Comparison of ENCODE assay signal across 1 cellular context in the genomic region with DNA sequence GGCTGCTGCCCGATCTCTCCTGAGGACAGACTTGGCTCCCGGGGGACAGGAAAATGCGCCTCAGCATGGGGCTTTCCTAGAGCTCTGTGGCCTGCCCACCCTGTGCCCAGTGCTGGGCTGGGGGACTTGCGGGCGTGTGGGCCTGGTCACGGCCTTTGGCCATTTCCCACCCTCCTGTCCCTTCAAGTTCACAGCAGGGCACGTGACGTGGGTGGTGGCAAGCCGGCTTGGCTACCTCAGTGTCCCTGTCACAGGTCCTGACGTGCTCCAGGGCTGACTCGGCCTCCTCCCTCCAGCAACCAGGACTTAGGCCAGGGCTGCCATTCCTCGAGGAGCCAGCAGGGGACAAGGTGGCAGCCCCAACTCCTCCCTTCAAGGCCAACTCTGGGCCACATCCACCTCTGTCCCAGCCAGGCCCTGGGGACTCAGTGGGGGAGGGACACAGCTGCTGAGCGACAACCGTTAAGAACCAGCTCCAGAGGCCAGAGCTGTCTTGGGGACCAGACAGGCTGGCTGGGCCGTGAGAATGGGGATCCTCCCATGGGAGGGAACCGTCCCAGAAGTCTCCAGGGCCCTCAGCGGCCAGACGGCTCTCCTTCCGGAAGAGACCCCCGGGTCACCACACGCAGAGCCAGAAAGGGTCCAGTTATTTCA.
A peak's percentile ranks its signal among the peaks of the same experiment; 100 is the strongest.
TF ChIP-seq lines count a peak whose summit lies in the region.

No MANE protein-coding gene starts in this region.

TF ChIP-seq in K562, 482 proteins besides CTCF, POLR2A, EP300 and RAD21 (continued from another document and continues in another):
- TF ChIP-seq, protein P1, sequence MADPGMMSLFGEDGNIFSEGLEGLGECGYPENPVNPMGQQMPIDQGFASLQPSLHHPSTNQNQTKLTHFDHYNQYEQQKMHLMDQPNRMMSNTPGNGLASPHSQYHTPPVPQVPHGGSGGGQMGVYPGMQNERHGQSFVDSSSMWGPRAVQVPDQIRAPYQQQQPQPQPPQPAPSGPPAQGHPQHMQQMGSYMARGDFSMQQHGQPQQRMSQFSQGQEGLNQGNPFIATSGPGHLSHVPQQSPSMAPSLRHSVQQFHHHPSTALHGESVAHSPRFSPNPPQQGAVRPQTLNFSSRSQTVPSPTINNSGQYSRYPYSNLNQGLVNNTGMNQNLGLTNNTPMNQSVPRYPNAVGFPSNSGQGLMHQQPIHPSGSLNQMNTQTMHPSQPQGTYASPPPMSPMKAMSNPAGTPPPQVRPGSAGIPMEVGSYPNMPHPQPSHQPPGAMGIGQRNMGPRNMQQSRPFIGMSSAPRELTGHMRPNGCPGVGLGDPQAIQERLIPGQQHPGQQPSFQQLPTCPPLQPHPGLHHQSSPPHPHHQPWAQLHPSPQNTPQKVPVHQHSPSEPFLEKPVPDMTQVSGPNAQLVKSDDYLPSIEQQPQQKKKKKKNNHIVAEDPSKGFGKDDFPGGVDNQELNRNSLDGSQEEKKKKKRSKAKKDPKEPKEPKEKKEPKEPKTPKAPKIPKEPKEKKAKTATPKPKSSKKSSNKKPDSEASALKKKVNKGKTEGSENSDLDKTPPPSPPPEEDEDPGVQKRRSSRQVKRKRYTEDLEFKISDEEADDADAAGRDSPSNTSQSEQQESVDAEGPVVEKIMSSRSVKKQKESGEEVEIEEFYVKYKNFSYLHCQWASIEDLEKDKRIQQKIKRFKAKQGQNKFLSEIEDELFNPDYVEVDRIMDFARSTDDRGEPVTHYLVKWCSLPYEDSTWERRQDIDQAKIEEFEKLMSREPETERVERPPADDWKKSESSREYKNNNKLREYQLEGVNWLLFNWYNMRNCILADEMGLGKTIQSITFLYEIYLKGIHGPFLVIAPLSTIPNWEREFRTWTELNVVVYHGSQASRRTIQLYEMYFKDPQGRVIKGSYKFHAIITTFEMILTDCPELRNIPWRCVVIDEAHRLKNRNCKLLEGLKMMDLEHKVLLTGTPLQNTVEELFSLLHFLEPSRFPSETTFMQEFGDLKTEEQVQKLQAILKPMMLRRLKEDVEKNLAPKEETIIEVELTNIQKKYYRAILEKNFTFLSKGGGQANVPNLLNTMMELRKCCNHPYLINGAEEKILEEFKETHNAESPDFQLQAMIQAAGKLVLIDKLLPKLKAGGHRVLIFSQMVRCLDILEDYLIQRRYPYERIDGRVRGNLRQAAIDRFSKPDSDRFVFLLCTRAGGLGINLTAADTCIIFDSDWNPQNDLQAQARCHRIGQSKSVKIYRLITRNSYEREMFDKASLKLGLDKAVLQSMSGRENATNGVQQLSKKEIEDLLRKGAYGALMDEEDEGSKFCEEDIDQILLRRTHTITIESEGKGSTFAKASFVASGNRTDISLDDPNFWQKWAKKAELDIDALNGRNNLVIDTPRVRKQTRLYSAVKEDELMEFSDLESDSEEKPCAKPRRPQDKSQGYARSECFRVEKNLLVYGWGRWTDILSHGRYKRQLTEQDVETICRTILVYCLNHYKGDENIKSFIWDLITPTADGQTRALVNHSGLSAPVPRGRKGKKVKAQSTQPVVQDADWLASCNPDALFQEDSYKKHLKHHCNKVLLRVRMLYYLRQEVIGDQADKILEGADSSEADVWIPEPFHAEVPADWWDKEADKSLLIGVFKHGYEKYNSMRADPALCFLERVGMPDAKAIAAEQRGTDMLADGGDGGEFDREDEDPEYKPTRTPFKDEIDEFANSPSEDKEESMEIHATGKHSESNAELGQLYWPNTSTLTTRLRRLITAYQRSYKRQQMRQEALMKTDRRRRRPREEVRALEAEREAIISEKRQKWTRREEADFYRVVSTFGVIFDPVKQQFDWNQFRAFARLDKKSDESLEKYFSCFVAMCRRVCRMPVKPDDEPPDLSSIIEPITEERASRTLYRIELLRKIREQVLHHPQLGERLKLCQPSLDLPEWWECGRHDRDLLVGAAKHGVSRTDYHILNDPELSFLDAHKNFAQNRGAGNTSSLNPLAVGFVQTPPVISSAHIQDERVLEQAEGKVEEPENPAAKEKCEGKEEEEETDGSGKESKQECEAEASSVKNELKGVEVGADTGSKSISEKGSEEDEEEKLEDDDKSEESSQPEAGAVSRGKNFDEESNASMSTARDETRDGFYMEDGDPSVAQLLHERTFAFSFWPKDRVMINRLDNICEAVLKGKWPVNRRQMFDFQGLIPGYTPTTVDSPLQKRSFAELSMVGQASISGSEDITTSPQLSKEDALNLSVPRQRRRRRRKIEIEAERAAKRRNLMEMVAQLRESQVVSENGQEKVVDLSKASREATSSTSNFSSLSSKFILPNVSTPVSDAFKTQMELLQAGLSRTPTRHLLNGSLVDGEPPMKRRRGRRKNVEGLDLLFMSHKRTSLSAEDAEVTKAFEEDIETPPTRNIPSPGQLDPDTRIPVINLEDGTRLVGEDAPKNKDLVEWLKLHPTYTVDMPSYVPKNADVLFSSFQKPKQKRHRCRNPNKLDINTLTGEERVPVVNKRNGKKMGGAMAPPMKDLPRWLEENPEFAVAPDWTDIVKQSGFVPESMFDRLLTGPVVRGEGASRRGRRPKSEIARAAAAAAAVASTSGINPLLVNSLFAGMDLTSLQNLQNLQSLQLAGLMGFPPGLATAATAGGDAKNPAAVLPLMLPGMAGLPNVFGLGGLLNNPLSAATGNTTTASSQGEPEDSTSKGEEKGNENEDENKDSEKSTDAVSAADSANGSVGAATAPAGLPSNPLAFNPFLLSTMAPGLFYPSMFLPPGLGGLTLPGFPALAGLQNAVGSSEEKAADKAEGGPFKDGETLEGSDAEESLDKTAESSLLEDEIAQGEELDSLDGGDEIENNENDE (IDR thresholded peaks at IDR 0.05; ENCODE audit: low read depth, low read length): no peak
- TF ChIP-seq MTA3 (IDR thresholded peaks at IDR 0.05; ENCODE audit: borderline replicate concordance) (peak; percentile 93), GTF2A2 (tag; IDR thresholded peaks at IDR 0.05) (no peak), ZNF445 (CRISPR knock-in tag; IDR thresholded peaks at IDR 0.05; ENCODE audit: low read depth) (no peak), ZNF408 (CRISPR knock-in tag; IDR thresholded peaks at IDR 0.05; ENCODE audit: low read depth) (no peak), ZSCAN29 (IDR thresholded peaks at IDR 0.05) (no peak), ZFX (CRISPR knock-in tag; IDR thresholded peaks at IDR 0.05) (peak; percentile 89), SRSF3 (IDR thresholded peaks at IDR 0.05; ENCODE audit: insufficient read depth, low read length) (no peak), RFX1 (IDR thresholded peaks at IDR 0.05) (no peak), HDAC2 (IDR thresholded peaks at IDR 0.05) (peak; percentile 70; the same call in 1 of the 2 replicates), POLR2H (tag; IDR thresholded peaks at IDR 0.05; ENCODE audit: low read depth) (no peak), JUNB (CRISPR knock-in tag; conservative IDR thresholded peaks at IDR 0.05) (no peak), PRPF4 (IDR thresholded peaks at IDR 0.05; ENCODE audit: insufficient read depth, low read depth, low read length, poor library complexity, severe bottlenecking) (no peak), LEF1 (IDR thresholded peaks at IDR 0.05) (peak; percentile 86), ASH1L (IDR thresholded peaks at IDR 0.05; ENCODE audit: borderline replicate concordance, low read depth, partially characterized antibody) (no peak), CBX8 (IDR thresholded peaks at IDR 0.05; ENCODE audit: borderline replicate concordance, extremely low read depth, low read depth, low read length, poor library complexity, severe bottlenecking) (no peak), BCL6 (CRISPR knock-in tag; IDR thresholded peaks at IDR 0.05) (no peak), WHSC1 (IDR thresholded peaks at IDR 0.05; ENCODE audit: low read length) (no peak), HNRNPH1 (optimal IDR thresholded peaks at IDR 0.05; ENCODE audit: low read depth, low read length) (no peak), ZNF764 (CRISPR knock-in tag; IDR thresholded peaks at IDR 0.05; ENCODE audit: low read depth) (no peak), KAT7 (CRISPR knock-in tag; IDR thresholded peaks at IDR 0.05; ENCODE audit: borderline replicate concordance) (no peak)
- TF ChIP-seq, protein P2, sequence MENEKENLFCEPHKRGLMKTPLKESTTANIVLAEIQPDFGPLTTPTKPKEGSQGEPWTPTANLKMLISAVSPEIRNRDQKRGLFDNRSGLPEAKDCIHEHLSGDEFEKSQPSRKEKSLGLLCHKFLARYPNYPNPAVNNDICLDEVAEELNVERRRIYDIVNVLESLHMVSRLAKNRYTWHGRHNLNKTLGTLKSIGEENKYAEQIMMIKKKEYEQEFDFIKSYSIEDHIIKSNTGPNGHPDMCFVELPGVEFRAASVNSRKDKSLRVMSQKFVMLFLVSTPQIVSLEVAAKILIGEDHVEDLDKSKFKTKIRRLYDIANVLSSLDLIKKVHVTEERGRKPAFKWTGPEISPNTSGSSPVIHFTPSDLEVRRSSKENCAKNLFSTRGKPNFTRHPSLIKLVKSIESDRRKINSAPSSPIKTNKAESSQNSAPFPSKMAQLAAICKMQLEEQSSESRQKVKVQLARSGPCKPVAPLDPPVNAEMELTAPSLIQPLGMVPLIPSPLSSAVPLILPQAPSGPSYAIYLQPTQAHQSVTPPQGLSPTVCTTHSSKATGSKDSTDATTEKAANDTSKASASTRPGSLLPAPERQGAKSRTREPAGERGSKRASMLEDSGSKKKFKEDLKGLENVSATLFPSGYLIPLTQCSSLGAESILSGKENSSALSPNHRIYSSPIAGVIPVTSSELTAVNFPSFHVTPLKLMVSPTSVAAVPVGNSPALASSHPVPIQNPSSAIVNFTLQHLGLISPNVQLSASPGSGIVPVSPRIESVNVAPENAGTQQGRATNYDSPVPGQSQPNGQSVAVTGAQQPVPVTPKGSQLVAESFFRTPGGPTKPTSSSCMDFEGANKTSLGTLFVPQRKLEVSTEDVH (IDR thresholded peaks at IDR 0.05; ENCODE audit: low read depth, partially characterized antibody): peak; percentile 49
- TF ChIP-seq, protein P3, sequence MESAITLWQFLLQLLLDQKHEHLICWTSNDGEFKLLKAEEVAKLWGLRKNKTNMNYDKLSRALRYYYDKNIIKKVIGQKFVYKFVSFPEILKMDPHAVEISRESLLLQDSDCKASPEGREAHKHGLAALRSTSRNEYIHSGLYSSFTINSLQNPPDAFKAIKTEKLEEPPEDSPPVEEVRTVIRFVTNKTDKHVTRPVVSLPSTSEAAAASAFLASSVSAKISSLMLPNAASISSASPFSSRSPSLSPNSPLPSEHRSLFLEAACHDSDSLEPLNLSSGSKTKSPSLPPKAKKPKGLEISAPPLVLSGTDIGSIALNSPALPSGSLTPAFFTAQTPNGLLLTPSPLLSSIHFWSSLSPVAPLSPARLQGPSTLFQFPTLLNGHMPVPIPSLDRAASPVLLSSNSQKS (CRISPR knock-in tag; IDR thresholded peaks at IDR 0.05): no peak
- TF ChIP-seq, protein P4, sequence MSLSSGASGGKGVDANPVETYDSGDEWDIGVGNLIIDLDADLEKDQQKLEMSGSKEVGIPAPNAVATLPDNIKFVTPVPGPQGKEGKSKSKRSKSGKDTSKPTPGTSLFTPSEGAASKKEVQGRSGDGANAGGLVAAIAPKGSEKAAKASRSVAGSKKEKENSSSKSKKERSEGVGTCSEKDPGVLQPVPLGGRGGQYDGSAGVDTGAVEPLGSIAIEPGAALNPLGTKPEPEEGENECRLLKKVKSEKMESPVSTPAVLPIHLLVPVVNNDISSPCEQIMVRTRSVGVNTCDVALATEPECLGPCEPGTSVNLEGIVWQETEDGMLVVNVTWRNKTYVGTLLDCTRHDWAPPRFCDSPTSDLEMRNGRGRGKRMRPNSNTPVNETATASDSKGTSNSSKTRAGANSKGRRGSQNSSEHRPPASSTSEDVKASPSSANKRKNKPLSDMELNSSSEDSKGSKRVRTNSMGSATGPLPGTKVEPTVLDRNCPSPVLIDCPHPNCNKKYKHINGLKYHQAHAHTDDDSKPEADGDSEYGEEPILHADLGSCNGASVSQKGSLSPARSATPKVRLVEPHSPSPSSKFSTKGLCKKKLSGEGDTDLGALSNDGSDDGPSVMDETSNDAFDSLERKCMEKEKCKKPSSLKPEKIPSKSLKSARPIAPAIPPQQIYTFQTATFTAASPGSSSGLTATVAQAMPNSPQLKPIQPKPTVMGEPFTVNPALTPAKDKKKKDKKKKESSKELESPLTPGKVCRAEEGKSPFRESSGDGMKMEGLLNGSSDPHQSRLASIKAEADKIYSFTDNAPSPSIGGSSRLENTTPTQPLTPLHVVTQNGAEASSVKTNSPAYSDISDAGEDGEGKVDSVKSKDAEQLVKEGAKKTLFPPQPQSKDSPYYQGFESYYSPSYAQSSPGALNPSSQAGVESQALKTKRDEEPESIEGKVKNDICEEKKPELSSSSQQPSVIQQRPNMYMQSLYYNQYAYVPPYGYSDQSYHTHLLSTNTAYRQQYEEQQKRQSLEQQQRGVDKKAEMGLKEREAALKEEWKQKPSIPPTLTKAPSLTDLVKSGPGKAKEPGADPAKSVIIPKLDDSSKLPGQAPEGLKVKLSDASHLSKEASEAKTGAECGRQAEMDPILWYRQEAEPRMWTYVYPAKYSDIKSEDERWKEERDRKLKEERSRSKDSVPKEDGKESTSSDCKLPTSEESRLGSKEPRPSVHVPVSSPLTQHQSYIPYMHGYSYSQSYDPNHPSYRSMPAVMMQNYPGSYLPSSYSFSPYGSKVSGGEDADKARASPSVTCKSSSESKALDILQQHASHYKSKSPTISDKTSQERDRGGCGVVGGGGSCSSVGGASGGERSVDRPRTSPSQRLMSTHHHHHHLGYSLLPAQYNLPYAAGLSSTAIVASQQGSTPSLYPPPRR (CRISPR knock-in tag; IDR thresholded peaks at IDR 0.05; ENCODE audit: borderline replicate concordance): no peak
- TF ChIP-seq, protein P5, sequence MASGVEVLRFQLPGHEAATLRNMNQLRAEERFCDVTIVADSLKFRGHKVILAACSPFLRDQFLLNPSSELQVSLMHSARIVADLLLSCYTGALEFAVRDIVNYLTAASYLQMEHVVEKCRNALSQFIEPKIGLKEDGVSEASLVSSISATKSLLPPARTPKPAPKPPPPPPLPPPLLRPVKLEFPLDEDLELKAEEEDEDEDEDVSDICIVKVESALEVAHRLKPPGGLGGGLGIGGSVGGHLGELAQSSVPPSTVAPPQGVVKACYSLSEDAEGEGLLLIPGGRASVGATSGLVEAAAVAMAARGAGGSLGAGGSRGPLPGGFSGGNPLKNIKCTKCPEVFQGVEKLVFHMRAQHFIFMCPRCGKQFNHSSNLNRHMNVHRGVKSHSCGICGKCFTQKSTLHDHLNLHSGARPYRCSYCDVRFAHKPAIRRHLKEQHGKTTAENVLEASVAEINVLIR (CRISPR knock-in tag; IDR thresholded peaks at IDR 0.05): peak; percentile 24; the same call in 1 of the 2 replicates
- TF ChIP-seq, protein P6, sequence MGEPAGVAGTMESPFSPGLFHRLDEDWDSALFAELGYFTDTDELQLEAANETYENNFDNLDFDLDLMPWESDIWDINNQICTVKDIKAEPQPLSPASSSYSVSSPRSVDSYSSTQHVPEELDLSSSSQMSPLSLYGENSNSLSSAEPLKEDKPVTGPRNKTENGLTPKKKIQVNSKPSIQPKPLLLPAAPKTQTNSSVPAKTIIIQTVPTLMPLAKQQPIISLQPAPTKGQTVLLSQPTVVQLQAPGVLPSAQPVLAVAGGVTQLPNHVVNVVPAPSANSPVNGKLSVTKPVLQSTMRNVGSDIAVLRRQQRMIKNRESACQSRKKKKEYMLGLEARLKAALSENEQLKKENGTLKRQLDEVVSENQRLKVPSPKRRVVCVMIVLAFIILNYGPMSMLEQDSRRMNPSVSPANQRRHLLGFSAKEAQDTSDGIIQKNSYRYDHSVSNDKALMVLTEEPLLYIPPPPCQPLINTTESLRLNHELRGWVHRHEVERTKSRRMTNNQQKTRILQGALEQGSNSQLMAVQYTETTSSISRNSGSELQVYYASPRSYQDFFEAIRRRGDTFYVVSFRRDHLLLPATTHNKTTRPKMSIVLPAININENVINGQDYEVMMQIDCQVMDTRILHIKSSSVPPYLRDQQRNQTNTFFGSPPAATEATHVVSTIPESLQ (CRISPR knock-in tag; IDR thresholded peaks at IDR 0.05): 0 out of 2 replicates have a peak, but pooled peaks have one; percentile 50
- TF ChIP-seq, protein P7, sequence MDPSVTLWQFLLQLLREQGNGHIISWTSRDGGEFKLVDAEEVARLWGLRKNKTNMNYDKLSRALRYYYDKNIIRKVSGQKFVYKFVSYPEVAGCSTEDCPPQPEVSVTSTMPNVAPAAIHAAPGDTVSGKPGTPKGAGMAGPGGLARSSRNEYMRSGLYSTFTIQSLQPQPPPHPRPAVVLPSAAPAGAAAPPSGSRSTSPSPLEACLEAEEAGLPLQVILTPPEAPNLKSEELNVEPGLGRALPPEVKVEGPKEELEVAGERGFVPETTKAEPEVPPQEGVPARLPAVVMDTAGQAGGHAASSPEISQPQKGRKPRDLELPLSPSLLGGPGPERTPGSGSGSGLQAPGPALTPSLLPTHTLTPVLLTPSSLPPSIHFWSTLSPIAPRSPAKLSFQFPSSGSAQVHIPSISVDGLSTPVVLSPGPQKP (CRISPR knock-in tag; IDR thresholded peaks at IDR 0.05): no peak
